In the genomic region with DNA sequence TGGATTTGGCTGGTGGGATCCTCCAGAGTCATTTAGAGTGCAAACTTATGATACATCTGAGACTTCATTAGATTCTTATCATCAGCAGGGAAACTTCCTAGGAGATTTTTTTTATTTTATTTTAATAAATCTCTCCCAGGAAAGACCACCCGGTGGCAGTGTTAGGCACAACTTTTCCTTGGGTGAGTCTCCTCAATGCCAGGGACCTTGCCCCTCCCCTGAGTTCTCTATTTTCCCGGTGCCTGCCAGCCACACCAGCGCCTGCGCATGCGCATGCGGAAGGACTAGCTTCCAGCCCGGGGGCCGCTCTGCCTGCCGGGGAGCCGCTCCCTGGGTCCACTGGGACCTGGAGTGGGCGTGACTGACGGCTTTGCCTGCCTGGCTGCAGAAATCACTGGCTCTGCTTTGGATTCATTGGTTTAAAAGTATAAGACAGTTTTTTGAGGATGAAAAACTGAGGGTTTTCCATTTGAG, we compare ENCODE assay signal across 10 cellular contexts.
DNase-seq lines count a peak whose midpoint lies in the region; ATAC-seq, FAIRE-seq and TF ChIP-seq lines count a peak whose summit lies in the region.
"Had no signal": no experiment of that assay in that cellular context is flagged by ENCODE, and none has a peak within 500 bp of the region (broad histone marks: within the 10 kb centered on the region; RNA-seq: fewer than 3 reads in every experiment).

No MANE protein-coding gene starts in this region.

- peak; percentile 96 for ATAC-seq in left lung

- no peak overlapping the region for H3K27ac Mint-ChIP-seq in HFFc6
- H3K27ac Mint-ChIP-seq: CD4-positive, CD25-positive, alpha-beta regulatory T cell; T-helper 1 cell treated with Interleukin-12 subunit alpha and Interleukin-12 subunit beta and Interleukin-4 antibody, amounts not matched to agents 30 μg/mL and 1 μg/mL, for 36 hours had no signal

- H3K36me3 Mint-ChIP-seq in HFFc6 (ENCODE audit: low read depth) = no peaks in the 10 kb centered on the region

- TF ChIP-seq CTCF in left lung (IDR thresholded peaks at IDR 0.05) = no peak
- TF ChIP-seq CTCF in thyroid gland (IDR thresholded peaks at IDR 0.05) = peak in 3 of 6 experiments; percentile 5 to 18 (median 8)
- TF ChIP-seq CTCF in HFFc6 (IDR thresholded peaks at IDR 0.05) = no peak

- TF ChIP-seq POLR2A in thyroid gland (IDR thresholded peaks at IDR 0.05) = no peak
- no peak for TF ChIP-seq POLR2A in GM12891 (IDR thresholded peaks at IDR 0.05; ENCODE audit: low read depth, low read length)

- H3K4me1 Mint-ChIP-seq in HFFc6 (ENCODE audit: low read depth) = no peaks in the 10 kb centered on the region

- H3K9me3 Mint-ChIP-seq in HFFc6 = peaks cover 6% of the 10 kb centered on the region; the same call in 1 of the 2 replicates

- H3K36me3 ChIP-seq in left lung (no peaks in the 10 kb centered on the region), thyroid gland (no peaks in the 10 kb centered on the region)

- no peak overlapping the region for H3K4me3 ChIP-seq in left lung
- no peak overlapping the region for H3K4me3 ChIP-seq in thyroid gland (replicated peaks in 1 of 3)

- intact Hi-C loops in left lung (cut with DNase I) (no loop called here), thyroid gland (cut with DNase I) (no loop called here)

- H3K4me1 ChIP-seq in left lung = peaks cover 3 to 9% of the 10 kb centered on the region in 2 donors
- H3K4me1 ChIP-seq in thyroid gland = peaks cover 5 to 8% of the 10 kb centered on the region in 2 donors

- H3K27me3 ChIP-seq in left lung (no peaks in the 10 kb centered on the region), thyroid gland (no peaks in the 10 kb centered on the region)

- no peak for FAIRE-seq in GM12891 (lab: Jason Lieb, UNC)

- H3K27me3 Mint-ChIP-seq in HFFc6 (ENCODE audit: insufficient read depth) = peaks cover 12% of the 10 kb centered on the region

- peak; percentile 62 for DNase-seq in stimulated activated CD4-positive, alpha-beta T cell treated with anti-CD3 and anti-CD28 coated beads, Interleukin-15, amount 100 ng/mL, for 24 hours
- DNase-seq in stimulated activated CD4-positive, alpha-beta T cell treated with anti-CD3 and anti-CD28 coated beads, Interleukin-4, amount 100 ng/mL, for 24 hours = no peak
- peak; percentile 45 for DNase-seq in NOMO-1 treated with DMSO at 0.1 percent for 48 hours (lab: John Stamatoyannopoulos, UW; ENCODE audit: unreplicated experiment)
- DNase-seq in dedifferentiated amniotic fluid mesenchymal stem cell (ENCODE audit: extremely low spot score) = peak; percentile 35
- DNase-seq in left lung = peak; percentile 84 to 94
- peak; percentile 91 for DNase-seq in thyroid gland
- no peak for DNase-seq in HFFc6
- no peak for DNase-seq in GM12891 (ENCODE audit: insufficient read length, low spot score)
- DNase-seq: CD4-positive, CD25-positive, alpha-beta regulatory T cell had no signal

- H3K27ac ChIP-seq in left lung = no peak overlapping the region
- no peak overlapping the region for H3K27ac ChIP-seq in thyroid gland

- 0 to 1% methylated on average over 12 of the region's 12 CpGs for WGBS in thyroid gland, 2 donors

- H3K4me3 Mint-ChIP-seq in HFFc6 = no peak overlapping the region
- H3K4me3 Mint-ChIP-seq: CD4-positive, CD25-positive, alpha-beta regulatory T cell; T-helper 1 cell treated with Interleukin-12 subunit alpha and Interleukin-12 subunit beta and Interleukin-4 antibody, amounts not matched to agents 30 μg/mL and 1 μg/mL, for 36 hours had no signal

- H3K9me3 ChIP-seq in left lung (no peaks in the 10 kb centered on the region), thyroid gland (no peaks in the 10 kb centered on the region)

TF ChIP-seq in GM12891, 5 proteins besides CTCF, POLR2A, EP300 and RAD21:
- TF ChIP-seq POLR2AphosphoS5 (IDR thresholded peaks at IDR 0.05; ENCODE audit: low read depth, low read length) = no peak
- no peak for TF ChIP-seq SPI1 (IDR thresholded peaks at IDR 0.05; ENCODE audit: low read depth, low read length)
- TF ChIP-seq POU2F2 (IDR thresholded peaks at IDR 0.05; ENCODE audit: low read depth, low read length) = no peak
- no peak for TF ChIP-seq TAF1 (IDR thresholded peaks at IDR 0.05; ENCODE audit: low read depth, low read length)

Comparison
In these comparisons a context has a peak if more than half of its experiments do, and no peak if none do; other contexts are left out.
1. DNase-seq: peak in stimulated activated CD4-positive, alpha-beta T cell treated with anti-CD3 and anti-CD28 coated beads, Interleukin-15, amount 100 ng/mL, for 24 hours (single experiment), NOMO-1 treated with DMSO at 0.1 percent for 48 hours (single experiment), dedifferentiated amniotic fluid mesenchymal stem cell (single experiment), left lung (2 of 2) and thyroid gland (2 of 2); none in stimulated activated CD4-positive, alpha-beta T cell treated with anti-CD3 and anti-CD28 coated beads, Interleukin-4, amount 100 ng/mL, for 24 hours (single experiment), HFFc6 (single experiment) and GM12891 (single experiment).